1 cellular context compared by ENCODE assay signal in genomic region chr7:113144839-113145238, GRCh38.
A peak's percentile ranks its signal among the peaks of the same experiment; 100 is the strongest.
TF ChIP-seq lines count a peak whose summit lies in the region.

No MANE protein-coding gene starts in this region.

TF ChIP-seq in HepG2, 621 proteins besides CTCF, POLR2A, EP300 and RAD21:
- TF ChIP-seq ZSCAN29 (CRISPR knock-in tag; conservative IDR thresholded peaks at IDR 0.05) (no peak), ZNF652 (CRISPR knock-in tag; IDR thresholded peaks at IDR 0.05; ENCODE audit: borderline replicate concordance, low read depth) (no peak), MAFK (conservative IDR thresholded peaks at IDR 0.05 in 1 of 2, IDR thresholded peaks at IDR 0.05 in 1 of 2; ENCODE audit: low read length in 2 of 2) (peak in 1 of 2 experiments; percentile 44; a peak in 2 of 4 replicates), MAFF (IDR thresholded peaks at IDR 0.05; ENCODE audit: low read depth, low read length) (0 out of 2 replicates have a peak, but pooled peaks have one; percentile 13), HHEX (CRISPR knock-in tag; IDR thresholded peaks at IDR 0.05) (no peak)
- TF ChIP-seq, protein P1, sequence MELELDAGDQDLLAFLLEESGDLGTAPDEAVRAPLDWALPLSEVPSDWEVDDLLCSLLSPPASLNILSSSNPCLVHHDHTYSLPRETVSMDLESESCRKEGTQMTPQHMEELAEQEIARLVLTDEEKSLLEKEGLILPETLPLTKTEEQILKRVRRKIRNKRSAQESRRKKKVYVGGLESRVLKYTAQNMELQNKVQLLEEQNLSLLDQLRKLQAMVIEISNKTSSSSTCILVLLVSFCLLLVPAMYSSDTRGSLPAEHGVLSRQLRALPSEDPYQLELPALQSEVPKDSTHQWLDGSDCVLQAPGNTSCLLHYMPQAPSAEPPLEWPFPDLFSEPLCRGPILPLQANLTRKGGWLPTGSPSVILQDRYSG (CRISPR knock-in tag; IDR thresholded peaks at IDR 0.05): no peak
